ENCODE assay signal across 1 cellular context in the genomic region with DNA sequence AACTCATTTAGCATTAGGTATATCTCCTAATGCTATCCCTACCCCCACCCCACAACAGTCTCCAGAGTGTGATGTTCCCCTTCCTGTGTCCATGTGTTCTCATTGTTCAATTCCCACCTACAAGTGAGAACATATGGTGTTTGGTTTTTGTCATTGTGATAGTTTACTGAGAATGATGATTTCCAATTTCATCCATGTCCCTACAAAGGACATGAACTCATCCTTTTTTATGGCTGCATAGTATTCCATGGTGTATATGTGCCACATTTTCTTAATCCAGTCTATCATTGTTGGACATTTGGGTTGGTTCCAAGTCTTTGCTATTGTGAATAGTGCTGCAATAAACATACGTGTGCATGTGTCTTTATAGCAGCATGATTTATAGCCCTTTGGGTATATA.
TF ChIP-seq lines count a peak whose summit lies in the region.
"Not testable (repeated sequence)": the region's sequence is repeated elsewhere in the genome, so short reads cannot be mapped to it uniquely, and the experiment has no call there.

No MANE protein-coding gene starts in this region.

- not testable (repeated sequence) for H3K9me3 ChIP-seq in HEK293 (ENCODE audit: control insufficient read depth, insufficient read depth, low read depth, low read length)

- not testable (repeated sequence) for H3K36me3 ChIP-seq in HEK293 (ENCODE audit: control insufficient read depth in 2 of 2, insufficient read depth in 1 of 2, low read length in 2 of 2)

- not testable (repeated sequence) for H3K4me3 ChIP-seq in HEK293 (ENCODE audit: low read depth, low read length)

- CTCF ChIA-PET in HEK293 (lab: Yijun Ruan, JAX): not testable (repeated sequence)

- H3K4me1 ChIP-seq in HEK293 (ENCODE audit: control insufficient read depth, insufficient read depth, low read length): not testable (repeated sequence)

- H3K27ac ChIP-seq in HEK293 (ENCODE audit: extremely low read depth, low read depth, low read length): not testable (repeated sequence)

- POLR2A ChIA-PET in HEK293 (lab: Yijun Ruan, JAX): not testable (repeated sequence)

- not testable (repeated sequence) for TF ChIP-seq CTCF in HEK293 (tag by site-specific recombination; IDR thresholded peaks at IDR 0.05)

TF ChIP-seq in HEK293, 187 proteins besides CTCF, POLR2A, EP300 and RAD21:
- TF ChIP-seq, protein P1, sequence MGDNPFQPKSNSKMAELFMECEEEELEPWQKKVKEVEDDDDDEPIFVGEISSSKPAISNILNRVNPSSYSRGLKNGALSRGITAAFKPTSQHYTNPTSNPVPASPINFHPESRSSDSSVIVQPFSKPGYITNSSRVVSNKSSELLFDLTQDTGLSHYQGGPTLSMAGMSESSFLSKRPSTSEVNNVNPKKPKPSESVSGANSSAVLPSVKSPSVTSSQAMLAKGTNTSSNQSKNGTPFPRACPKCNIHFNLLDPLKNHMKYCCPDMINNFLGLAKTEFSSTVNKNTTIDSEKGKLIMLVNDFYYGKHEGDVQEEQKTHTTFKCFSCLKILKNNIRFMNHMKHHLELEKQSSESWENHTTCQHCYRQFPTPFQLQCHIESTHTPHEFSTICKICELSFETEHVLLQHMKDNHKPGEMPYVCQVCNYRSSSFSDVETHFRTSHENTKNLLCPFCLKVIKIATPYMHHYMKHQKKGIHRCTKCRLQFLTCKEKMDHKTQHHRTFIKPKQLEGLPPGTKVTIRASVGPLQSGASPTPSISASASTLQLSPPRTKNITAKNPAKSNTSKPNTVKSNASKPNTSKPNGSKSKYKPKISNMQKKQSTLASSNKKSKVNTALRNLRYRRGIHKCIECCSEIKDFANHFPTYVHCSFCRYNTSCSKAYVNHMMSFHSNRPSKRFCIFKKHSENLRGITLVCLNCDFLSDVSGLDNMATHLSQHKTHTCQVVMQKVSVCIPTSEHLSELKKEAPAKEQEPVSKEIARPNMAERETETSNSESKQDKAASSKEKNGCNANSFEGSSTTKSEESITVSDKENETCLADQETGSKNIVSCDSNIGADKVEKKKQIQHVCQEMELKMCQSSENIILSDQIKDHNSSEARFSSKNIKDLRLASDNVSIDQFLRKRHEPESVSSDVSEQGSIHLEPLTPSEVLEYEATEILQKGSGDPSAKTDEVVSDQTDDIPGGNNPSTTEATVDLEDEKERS (tag by site-specific recombination; IDR thresholded peaks at IDR 0.05): peak; percentile 68; the same call in 1 of the 2 replicates
- peak; percentile 88 for TF ChIP-seq ZNF146 (tag by site-specific recombination; IDR thresholded peaks at IDR 0.05)
